ENCODE assay signal across 1 cellular context in the genomic region with DNA sequence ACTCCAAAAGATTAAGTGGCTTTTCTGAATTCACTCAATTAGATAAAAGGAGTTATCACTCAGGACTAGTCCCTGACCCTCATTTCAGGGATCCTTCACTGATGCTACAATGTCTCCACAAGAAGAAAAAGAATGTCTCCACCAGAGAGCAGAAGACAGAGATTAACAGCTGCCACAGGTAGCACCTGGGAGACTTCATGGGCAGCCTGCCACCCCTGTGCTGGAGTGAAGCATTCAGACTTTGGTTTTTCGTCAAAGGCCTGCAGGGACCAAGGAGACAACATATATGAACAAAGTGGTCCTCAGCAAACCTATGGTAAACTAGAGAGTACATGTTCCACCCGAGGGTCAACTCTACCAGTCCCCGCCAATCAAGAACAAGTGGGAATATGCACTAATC.
TF ChIP-seq lines count a peak whose summit lies in the region.

No MANE protein-coding gene starts in this region.

TF ChIP-seq in WTC11, 78 proteins besides CTCF, POLR2A, EP300 and RAD21 (continued from another document):
- TF ChIP-seq, protein P1, sequence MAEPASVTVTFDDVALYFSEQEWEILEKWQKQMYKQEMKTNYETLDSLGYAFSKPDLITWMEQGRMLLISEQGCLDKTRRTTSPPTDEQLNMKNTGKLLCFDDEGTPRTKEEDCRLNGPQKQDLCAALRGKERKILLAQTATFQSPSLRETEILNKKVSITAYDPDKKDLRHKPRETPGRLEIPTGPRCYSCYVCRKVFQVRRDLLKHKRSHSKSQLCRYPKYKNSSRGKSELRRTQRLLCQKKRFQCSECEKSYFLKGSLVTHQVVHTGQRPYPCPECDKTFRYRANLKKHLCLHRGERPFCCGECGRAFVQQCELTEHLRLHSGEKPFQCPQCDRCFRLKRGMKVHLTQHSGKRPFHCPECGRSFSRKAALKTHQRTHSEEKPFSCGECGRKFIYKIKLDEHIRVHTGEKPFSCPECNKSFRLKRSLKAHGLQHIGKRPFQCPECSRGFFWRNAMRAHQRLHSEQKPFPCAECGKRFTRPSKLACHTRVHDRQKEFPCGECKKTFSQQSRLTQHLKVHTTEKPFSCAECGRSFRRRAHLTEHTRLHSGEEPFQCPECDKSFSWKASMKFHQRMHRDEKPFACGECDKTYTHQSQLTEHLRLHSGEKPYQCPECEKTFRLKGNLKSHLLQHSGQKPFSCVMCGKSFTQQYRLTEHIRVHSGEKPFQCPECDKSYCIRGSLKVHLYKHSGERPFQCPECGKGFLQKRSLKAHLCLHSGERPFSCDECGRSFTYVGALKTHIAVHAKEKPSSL (CRISPR knock-in tag; conservative IDR thresholded peaks at IDR 0.05), result no peak
- no peak for TF ChIP-seq GRHL2 (CRISPR knock-in tag; IDR thresholded peaks at IDR 0.05; ENCODE audit: insufficient replicate concordance, severe bottlenecking)
